8 cellular contexts compared by ENCODE assay signal in genomic region chr19:54172764-54173699, GRCh38. TPM values are rescaled to one million over a fixed set of nuclear protein-coding genes. Genes with fewer than 3 reads are reported as not detected.
DNase-seq lines count a peak whose midpoint lies in the region; ATAC-seq and TF ChIP-seq lines count a peak whose summit lies in the region.

Gene TMC4, minus strand, starts transcription at chr19:54173160. Its CDS starts 43 bp downstream, at chr19:54173117.

- DNase-seq in DMS53 (lab: John Stamatoyannopoulos, UW), result peak; percentile 97
- peak; percentile 94 for DNase-seq in NCI-H146 (lab: John Stamatoyannopoulos, UW)
- peak; percentile 32 for DNase-seq in cerebellar cortex (ENCODE audit: low spot score)
- no peak for DNase-seq in mesothelial cell of epicardium (ENCODE audit: low spot score in 2 of 2, unreplicated experiment in 2 of 2)
- no peak for DNase-seq in sigmoid colon
- DNase-seq in T1000 (lab: John Stamatoyannopoulos, UW), result no peak

- H3K27me3 Mint-ChIP-seq in mesothelial cell of epicardium (ENCODE audit: low read depth), result no peaks in the 10 kb centered on the region

- 21 to 30% methylated on average over 24 of the region's 24 CpGs for WGBS in sigmoid colon, 2 donors

- no peak within 1 kb of the TSS for H3K4me3 ChIP-seq in sigmoid colon

- H3K36me3 Mint-ChIP-seq in mesothelial cell of epicardium, result peaks cover 7% of the 10 kb centered on the region

- peak within 1 kb of the TSS; percentile 90 for H3K27ac Mint-ChIP-seq in mesothelial cell of epicardium

- H3K9me3 ChIP-seq in sigmoid colon, result no peaks in the 10 kb centered on the region

- H3K4me1 Mint-ChIP-seq in mesothelial cell of epicardium, result peaks cover 10% of the 10 kb centered on the region

- H3K27ac ChIP-seq in sigmoid colon, result peak within 1 kb of the TSS in 1 of 4 donors; percentile 36

- intact Hi-C loops in sigmoid colon (cut with DNase I), result no loop called here

- peaks cover 0 to 5% (median 2%) of the 10 kb centered on the region in 4 donors for H3K4me1 ChIP-seq in sigmoid colon

- peak within 1 kb of the TSS; percentile 79 for H3K4me3 Mint-ChIP-seq in mesothelial cell of epicardium

- no peak for ATAC-seq in GM19324 (IDR thresholded peaks at IDR 0.05; ENCODE audit: low FRiP score, unreplicated experiment)
- ATAC-seq in HG03045 (IDR thresholded peaks at IDR 0.05; ENCODE audit: unreplicated experiment), result no peak

- TF ChIP-seq POLR2A in sigmoid colon (IDR thresholded peaks at IDR 0.05), result peak in 1 of 2 donors; percentile 53

- H3K36me3 ChIP-seq in sigmoid colon, result peaks cover 0 to 2% (median 0%) of the 10 kb centered on the region in 4 donors

- peak; percentile 18 for TF ChIP-seq CTCF in mesothelial cell of epicardium (IDR thresholded peaks at IDR 0.05; ENCODE audit: unreplicated experiment)
- peak in 1 of 4 experiments; percentile 54 for TF ChIP-seq CTCF in sigmoid colon (IDR thresholded peaks at IDR 0.05)

- TF ChIP-seq EP300 in sigmoid colon (IDR thresholded peaks at IDR 0.05), result no peak

- H3K27me3 ChIP-seq in sigmoid colon, result peaks cover 7 to 24% (median 15%) of the 10 kb centered on the region in 3 donors

- no peaks in the 10 kb centered on the region for H3K9me3 Mint-ChIP-seq in mesothelial cell of epicardium

RNA-seq across cellular contexts. Expression of gene TMC4, which starts in this region (rescaled TPM):
- total RNA-seq in mesothelial cell of epicardium (57.6 to 69.5 TPM (median 63.5 TPM) in 3 replicates), sigmoid colon (1 to 10 TPM in 1 of 4 donors, under 1 TPM in 1, not detected in 2; 0.66 to 1.4 TPM)
- 10 to 100 TPM; 13.9 to 55.4 (median 25.2) TPM for polyA plus RNA-seq in sigmoid colon

Comparison
In these comparisons a context has a peak if more than half of its experiments do, and no peak if none do; other contexts are left out.
1. RNA of gene TMC4 (total RNA-seq): 57.6 to 69.5 TPM in mesothelial cell of epicardium; 0.66 to 1.4 TPM in sigmoid colon; every median in the first group is over 10 times any median in the second.
2. DNase-seq: peak in DMS53 (single experiment), NCI-H146 (single experiment) and cerebellar cortex (single experiment); none in mesothelial cell of epicardium (0 of 2), sigmoid colon (single experiment) and T1000 (single experiment).